Comparison of ENCODE assay signal across 20 cellular contexts in genomic region chr5:177981296-177982071, GRCh38. TPM values are rescaled to one million over a fixed set of nuclear protein-coding genes. Genes with fewer than 3 reads are reported as not detected.
DNase-seq lines count a peak whose midpoint lies in the region; ATAC-seq and TF ChIP-seq lines count a peak whose summit lies in the region.
"Had no signal": no experiment of that assay in that cellular context is flagged by ENCODE, and none has a peak within 500 bp of the region (broad histone marks: within the 10 kb centered on the region; RNA-seq: fewer than 3 reads in every experiment).

No MANE protein-coding gene starts in this region.

- H3K4me3 Mint-ChIP-seq in stimulated activated naive CD8-positive, alpha-beta T cell treated with anti-CD3 and anti-CD28 coated beads, Interleukin-15, amount 100 ng/mL, for 72 hours: no peak overlapping the region
- H3K4me3 Mint-ChIP-seq in activated CD4-positive, alpha-beta memory T cell treated with anti-CD3 and anti-CD28 coated beads for 36 hours: no peak overlapping the region
- H3K4me3 Mint-ChIP-seq: CD4-positive, alpha-beta memory T cell had no signal

- CTCF ChIA-PET in Panc1 (lab: Charles Lee): no interaction called here
- CTCF ChIA-PET in activated CD4-positive, alpha-beta memory T cell treated with anti-CD3 and anti-CD28 coated beads for 36 hours (lab: Charles Lee): interaction anchor here (1.1 kb wide), 1 partner anchor 80 kb away, joined by 9 read pairs; no protein-coding TSS in a partner anchor

- H3K9me3 Mint-ChIP-seq in stimulated activated naive CD8-positive, alpha-beta T cell treated with anti-CD3 and anti-CD28 coated beads, Interleukin-15, amount 100 ng/mL, for 72 hours: no peaks in the 10 kb centered on the region
- no peaks in the 10 kb centered on the region for H3K9me3 Mint-ChIP-seq in activated CD4-positive, alpha-beta memory T cell treated with anti-CD3 and anti-CD28 coated beads for 36 hours

- H3K36me3 ChIP-seq in Panc1 (ENCODE audit: control insufficient read depth, insufficient read depth, low read length): no peaks in the 10 kb centered on the region
- H3K36me3 ChIP-seq: BLaER1 had no signal

- no peaks in the 10 kb centered on the region for H3K27me3 ChIP-seq in Panc1 (ENCODE audit: control insufficient read depth, insufficient read depth, low read length)

- peaks cover 65% of the 10 kb centered on the region for H3K27me3 Mint-ChIP-seq in stimulated activated naive CD8-positive, alpha-beta T cell treated with anti-CD3 and anti-CD28 coated beads, Interleukin-15, amount 100 ng/mL, for 72 hours
- H3K27me3 Mint-ChIP-seq in activated CD4-positive, alpha-beta memory T cell treated with anti-CD3 and anti-CD28 coated beads for 36 hours: peaks cover 42% of the 10 kb centered on the region

- H3K4me3 ChIP-seq in Panc1 (ENCODE audit: low read depth in 2 of 2, low read length in 2 of 2): no peak overlapping the region
- H3K4me3 ChIP-seq: BLaER1 had no signal

- no peak overlapping the region for H3K27ac ChIP-seq in Panc1 (ENCODE audit: low read length)
- H3K27ac ChIP-seq: BLaER1, HL-60, RWPE1 had no signal

- H3K9me3 ChIP-seq in Panc1 (ENCODE audit: control insufficient read depth, insufficient read depth, low read depth, low read length): no peaks in the 10 kb centered on the region

- peaks cover 30% of the 10 kb centered on the region for H3K4me1 Mint-ChIP-seq in stimulated activated naive CD8-positive, alpha-beta T cell treated with anti-CD3 and anti-CD28 coated beads, Interleukin-15, amount 100 ng/mL, for 72 hours
- H3K4me1 Mint-ChIP-seq in activated CD4-positive, alpha-beta memory T cell treated with anti-CD3 and anti-CD28 coated beads for 36 hours (ENCODE audit: low read depth): peaks cover 3% of the 10 kb centered on the region

- H3K27ac Mint-ChIP-seq in stimulated activated naive CD8-positive, alpha-beta T cell treated with anti-CD3 and anti-CD28 coated beads, Interleukin-15, amount 100 ng/mL, for 72 hours: no peak overlapping the region
- no peak overlapping the region for H3K27ac Mint-ChIP-seq in activated CD4-positive, alpha-beta memory T cell treated with anti-CD3 and anti-CD28 coated beads for 36 hours

- TF ChIP-seq CTCF in Panc1 (IDR thresholded peaks at IDR 0.05): no peak

- no peaks in the 10 kb centered on the region for H3K4me1 ChIP-seq in Panc1 (ENCODE audit: control insufficient read depth, insufficient read depth, low read length)

- in situ Hi-C loops in Panc1 (cut with HindIII; ENCODE audit: low pct_unique_long_range_greater_than_20kb, low sequenced_read_pairs): no loop called here

- POLR2A ChIA-PET in Panc1 (lab: Charles Lee): no interaction called here
- POLR2A ChIA-PET in activated CD4-positive, alpha-beta memory T cell treated with anti-CD3 and anti-CD28 coated beads for 36 hours (lab: Charles Lee): no interaction called here

- no peak for DNase-seq in stimulated activated naive CD8-positive, alpha-beta T cell treated with anti-CD3 and anti-CD28 coated beads, Interleukin-15, Interleukin-2, amounts not matched to agents 100 U/mL and 50 U/mL, for 24 hours
- DNase-seq in stimulated activated naive CD8-positive, alpha-beta T cell treated with anti-CD3 and anti-CD28 coated beads, Interleukin-15, amount 100 ng/mL, for 72 hours: no peak
- DNase-seq in Panc1 (ENCODE audit: low read depth, low spot score) (no peak), iPS-NIHi11 (ENCODE audit: low spot score) (peak; percentile 12), NCI-H2171 treated with DMSO at 0.1 percent for 48 hours (lab: John Stamatoyannopoulos, UW) (no peak)
- DNase-seq in activated CD4-positive, alpha-beta memory T cell treated with anti-CD3 and anti-CD28 coated beads for 36 hours: no peak
- DNase-seq: IMR-90; MM.1S; NCI-H510A; NCI-H748 treated with DMSO at 0.1 percent for 48 hours; NK-92 treated with Interleukin-12 subunit alpha and Interleukin-12 subunit beta, amount 100 ng/mL, for 24 hours; SIG-M5 had no signal

- BruUV-seq in Panc1 (replicated peaks; lab: Mats Ljungman, UMichigan): no TSS peak

- peak; percentile 14 for ATAC-seq in stimulated activated naive CD8-positive, alpha-beta T cell treated with anti-CD3 and anti-CD28 coated beads, Interleukin-15, Interleukin-2, amounts not matched to agents 100 U/mL and 50 U/mL, for 24 hours
- ATAC-seq in stimulated activated naive CD8-positive, alpha-beta T cell treated with anti-CD3 and anti-CD28 coated beads, Interleukin-15, amount 100 ng/mL, for 72 hours: no peak
- ATAC-seq in Panc1 (0 out of 2 replicates have a peak, but pooled peaks have one; percentile 5), GM19455 (IDR thresholded peaks at IDR 0.05; ENCODE audit: unreplicated experiment) (no peak)
- ATAC-seq: SK-N-SH treated with all-trans-retinoic acid at 6 μM for 48 hours had no signal

- H3K36me3 Mint-ChIP-seq in activated CD4-positive, alpha-beta memory T cell treated with anti-CD3 and anti-CD28 coated beads for 36 hours: no peaks in the 10 kb centered on the region
- H3K36me3 Mint-ChIP-seq: CD4-positive, alpha-beta memory T cell had no signal

- intact Hi-C loops in Panc1 (cut with micrococcal nuclease; ENCODE audit: unreplicated experiment): loop anchor here (5.0 kb wide), 1 partner anchor 81 kb away; no protein-coding TSS in a partner anchor
- intact Hi-C loops in activated CD4-positive, alpha-beta memory T cell treated with anti-CD3 and anti-CD28 coated beads for 36 hours (cut with micrococcal nuclease): no loop called here

RNA-seq across cellular contexts. Expression of gene PROP1, which starts 14.6 kb away (rescaled TPM):
- total RNA-seq in Panc1 (2021; ENCODE audit: unreplicated experiment): not detected
- polyA plus RNA-seq in Panc1 (2012; ENCODE audit: insufficient read length): not detected
- total RNA-seq in activated CD4-positive, alpha-beta memory T cell treated with anti-CD3 and anti-CD28 coated beads for 36 hours: not detected
- total RNA-seq: CD4-positive, alpha-beta memory T cell; HT1080; IMR-90; LHCN-M2 had no signal
- polyA plus RNA-seq: CD4-positive, alpha-beta memory T cell; IMR-90 had no signal

Comparison
In these comparisons a context has a peak if more than half of its experiments do, and no peak if none do; other contexts are left out.
1. ATAC-seq: peak in stimulated activated naive CD8-positive, alpha-beta T cell treated with anti-CD3 and anti-CD28 coated beads, Interleukin-15, Interleukin-2, amounts not matched to agents 100 U/mL and 50 U/mL, for 24 hours (single experiment) and Panc1 (single experiment); none in stimulated activated naive CD8-positive, alpha-beta T cell treated with anti-CD3 and anti-CD28 coated beads, Interleukin-15, amount 100 ng/mL, for 72 hours (single experiment) and GM19455 (single experiment).